In the genomic region with DNA sequence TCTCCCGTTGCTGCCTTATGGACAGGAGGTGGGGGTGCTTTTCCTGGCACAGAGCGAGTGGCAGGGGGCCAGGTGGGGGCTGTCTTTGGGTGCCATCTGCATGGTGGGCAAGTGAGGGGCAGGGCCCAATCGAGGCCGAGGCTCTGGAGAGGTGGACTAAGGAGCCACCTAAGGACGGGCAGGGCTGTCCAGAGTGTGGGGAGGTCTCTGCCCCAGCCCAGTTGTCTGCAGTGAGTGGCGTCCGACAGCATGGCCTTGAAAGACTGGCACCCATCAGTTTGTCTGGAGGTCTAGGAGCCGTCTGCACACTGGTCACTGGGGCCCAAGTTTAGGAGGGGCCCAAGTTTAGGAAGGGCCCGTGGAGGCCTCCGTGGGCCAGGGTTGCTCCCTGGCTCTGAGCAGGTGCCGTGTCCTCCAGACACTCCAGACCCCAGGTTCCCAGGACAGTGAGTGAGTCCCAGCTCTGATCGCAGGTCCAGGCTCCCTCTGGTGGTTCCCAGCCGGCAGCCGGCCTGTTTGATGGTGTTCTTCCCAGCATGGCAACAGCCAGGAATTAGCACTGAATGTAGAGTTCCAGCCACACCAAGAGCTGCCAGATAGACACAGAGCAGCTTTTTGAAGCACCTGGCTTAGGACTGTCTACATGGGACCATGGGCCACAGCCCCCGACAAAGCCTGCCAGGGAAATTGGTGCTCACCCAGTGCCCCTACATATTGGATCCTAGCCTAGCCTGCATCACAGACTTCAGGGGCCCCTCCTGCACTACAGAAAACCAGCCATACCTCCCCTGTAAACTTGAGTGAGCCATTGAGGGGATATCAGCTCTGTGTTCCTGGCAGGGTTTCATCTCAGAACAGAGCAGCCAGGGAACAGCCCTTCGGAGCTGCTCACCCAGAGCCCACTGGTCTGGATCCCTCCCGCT, we compare ENCODE assay signal across 9 cellular contexts.
A peak's percentile ranks its signal among the peaks of the same experiment; 100 is the strongest.
DNase-seq lines count a peak whose midpoint lies in the region; ATAC-seq and TF ChIP-seq lines count a peak whose summit lies in the region.
"Had no signal": no experiment of that assay in that cellular context is flagged by ENCODE, and none has a peak within 500 bp of the region (broad histone marks: within the 10 kb centered on the region; RNA-seq: fewer than 3 reads in every experiment).

No MANE protein-coding gene starts in this region.

- no peak overlapping the region for H3K4me3 Mint-ChIP-seq in activated CD8-positive, alpha-beta memory T cell treated with anti-CD3 and anti-CD28 coated beads, Interleukin-2, amount 10 ng/mL, durations not matched to agents 7 days and 5 days

- DNase-seq in DMS53 (lab: John Stamatoyannopoulos, UW) (peak; percentile 64), DMS53 treated with DMSO at 0.1 percent for 48 hours (lab: John Stamatoyannopoulos, UW; ENCODE audit: unreplicated experiment) (no peak), cardiac muscle cell (ENCODE audit: low read depth in 1 of 2, low spot score in 1 of 2) (peak; percentile 68 to 80), prostate gland (ENCODE audit: low spot score) (peak; percentile 77), NOMO-1 treated with DMSO at 0.1 percent for 48 hours (lab: John Stamatoyannopoulos, UW; ENCODE audit: unreplicated experiment) (no peak)
- DNase-seq in activated CD8-positive, alpha-beta memory T cell treated with anti-CD3 and anti-CD28 coated beads, Interleukin-2, amount 10 ng/mL, durations not matched to agents 7 days and 5 days, result peak; percentile 41

- H4K20me1 ChIP-seq in KMS-11 (ENCODE audit: insufficient read depth), result no peaks in the 10 kb centered on the region
- H4K20me1 ChIP-seq: BLaER1 had no signal

- WGBS in prostate gland, result 31% methylated on average over 13 of the region's 17 CpGs

- intact Hi-C loops in prostate gland (cut with DNase I), result loop anchor here (2.0 to 5.0 kb wide), 3 partner anchors 144 to 262 kb away; no protein-coding TSS in a partner anchor

- ATAC-seq in activated CD8-positive, alpha-beta memory T cell treated with anti-CD3 and anti-CD28 coated beads, Interleukin-2, amount 10 ng/mL, durations not matched to agents 7 days and 5 days, result no peak
- no peak for ATAC-seq in HG03025 (IDR thresholded peaks at IDR 0.05; ENCODE audit: low FRiP score, unreplicated experiment)

- H3K4me1 ChIP-seq in KMS-11 (ENCODE audit: low read depth, poor library complexity, severe bottlenecking) (peaks cover 18% of the 10 kb centered on the region), cardiac muscle cell (ENCODE audit: low read depth) (no peaks in the 10 kb centered on the region), prostate gland (replicated peaks) (no peaks in the 10 kb centered on the region)

- H3K27ac ChIP-seq in KMS-11, result no peak overlapping the region
- H3K27ac ChIP-seq in cardiac muscle cell, result no peak overlapping the region
- peak overlapping the region in 1 of 2 donors; percentile 61 for H3K27ac ChIP-seq in prostate gland
- H3K27ac ChIP-seq: BLaER1 had no signal

- H3K4me3 ChIP-seq in KMS-11 (IDR thresholded peaks at IDR 0.05; ENCODE audit: insufficient read depth, low read depth, low read length), result no peak overlapping the region
- no peak overlapping the region for H3K4me3 ChIP-seq in cardiac muscle cell
- H3K4me3 ChIP-seq in prostate gland, result no peak overlapping the region
- H3K4me3 ChIP-seq: BLaER1 had no signal

- H3K27ac Mint-ChIP-seq in activated CD8-positive, alpha-beta memory T cell treated with anti-CD3 and anti-CD28 coated beads, Interleukin-2, amount 10 ng/mL, durations not matched to agents 7 days and 5 days, result no peak overlapping the region

- no peak overlapping the region for H3K9ac ChIP-seq in KMS-11
- H3K9ac ChIP-seq: BLaER1 had no signal

- H3K9me3 ChIP-seq in cardiac muscle cell (ENCODE audit: low read depth), result no peaks in the 10 kb centered on the region
- no peaks in the 10 kb centered on the region for H3K9me3 ChIP-seq in prostate gland
- H3K9me3 ChIP-seq: BLaER1 had no signal

- H3K4me2 ChIP-seq in KMS-11, result no peak overlapping the region
- H3K4me2 ChIP-seq: BLaER1 had no signal

- TF ChIP-seq POLR2A in prostate gland (IDR thresholded peaks at IDR 0.05), result no peak

- no peaks in the 10 kb centered on the region for H3K36me3 ChIP-seq in KMS-11 (ENCODE audit: insufficient read depth)
- H3K36me3 ChIP-seq in cardiac muscle cell, result no peaks in the 10 kb centered on the region
- no peaks in the 10 kb centered on the region for H3K36me3 ChIP-seq in prostate gland

- CTCF ChIA-PET in activated CD8-positive, alpha-beta memory T cell treated with anti-CD3 and anti-CD28 coated beads, Interleukin-2, amount 10 ng/mL, durations not matched to agents 7 days and 5 days (lab: Charles Lee), result interaction anchor here (0.7 to 1.8 kb wide), 6 partner anchors 24 to 348 kb away, joined by 3 to 4 read pairs (median 3); no protein-coding TSS in a partner anchor

- peaks cover 8% of the 10 kb centered on the region for H3K4me1 Mint-ChIP-seq in activated CD8-positive, alpha-beta memory T cell treated with anti-CD3 and anti-CD28 coated beads, Interleukin-2, amount 10 ng/mL, durations not matched to agents 7 days and 5 days

- H3K27me3 Mint-ChIP-seq in activated CD8-positive, alpha-beta memory T cell treated with anti-CD3 and anti-CD28 coated beads, Interleukin-2, amount 10 ng/mL, durations not matched to agents 7 days and 5 days, result no peaks in the 10 kb centered on the region

- no peaks in the 10 kb centered on the region for H3K79me2 ChIP-seq in KMS-11 (ENCODE audit: insufficient read depth, low read depth)

- no peaks in the 10 kb centered on the region for H3K27me3 ChIP-seq in KMS-11 (ENCODE audit: insufficient read depth, low read depth)
- no peaks in the 10 kb centered on the region for H3K27me3 ChIP-seq in cardiac muscle cell
- H3K27me3 ChIP-seq in prostate gland (replicated peaks; ENCODE audit: insufficient read depth), result no peaks in the 10 kb centered on the region
- H3K27me3 ChIP-seq: BLaER1 had no signal

- H2AFZ ChIP-seq in KMS-11 (ENCODE audit: low read depth), result no peak overlapping the region

- TF ChIP-seq CTCF in KMS-11 (conservative IDR thresholded peaks at IDR 0.05; ENCODE audit: low read depth, low read length) (peak; percentile 48), cardiac muscle cell (IDR thresholded peaks at IDR 0.05; ENCODE audit: low read depth, low read length) (peak; percentile 86), prostate gland (IDR thresholded peaks at IDR 0.05) (peak; percentile 50 to 83 (median 74))

- H3K36me3 Mint-ChIP-seq in activated CD8-positive, alpha-beta memory T cell treated with anti-CD3 and anti-CD28 coated beads, Interleukin-2, amount 10 ng/mL, durations not matched to agents 7 days and 5 days, result no peaks in the 10 kb centered on the region

- H3K9me3 Mint-ChIP-seq in activated CD8-positive, alpha-beta memory T cell treated with anti-CD3 and anti-CD28 coated beads, Interleukin-2, amount 10 ng/mL, durations not matched to agents 7 days and 5 days (ENCODE audit: low read depth), result no peaks in the 10 kb centered on the region

Comparison
In these comparisons a context has a peak if more than half of its experiments do, and no peak if none do; other contexts are left out.
1. DNase-seq: peak in DMS53 (single experiment), activated CD8-positive, alpha-beta memory T cell treated with anti-CD3 and anti-CD28 coated beads, Interleukin-2, amount 10 ng/mL, durations not matched to agents 7 days and 5 days (single experiment), cardiac muscle cell (2 of 2) and prostate gland (single experiment); none in DMS53 treated with DMSO at 0.1 percent for 48 hours (single experiment) and NOMO-1 treated with DMSO at 0.1 percent for 48 hours (single experiment).
2. Peak in every context shown above with its lines, with median percentiles within 50 percentile points of each other: CTCF ChIP-seq.